ENCODE assay signal across 25 cellular contexts in the genomic region with DNA sequence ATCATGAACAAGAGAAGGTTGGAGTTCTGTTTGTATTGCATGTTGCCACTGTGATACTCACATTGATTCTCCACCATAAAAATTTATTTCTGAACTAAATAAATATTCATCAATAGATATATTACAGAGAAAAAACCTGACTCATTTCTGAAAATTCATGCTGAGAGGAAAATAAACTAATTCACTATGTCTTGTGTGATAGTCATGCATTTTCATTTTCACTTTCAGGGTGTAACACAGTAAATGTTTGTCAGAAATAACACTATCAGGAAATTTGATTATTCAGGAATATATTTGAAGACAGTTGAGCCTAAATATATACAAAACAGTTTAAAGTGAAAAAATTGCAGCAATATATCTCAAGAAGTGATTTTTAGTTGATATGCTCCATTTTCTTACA.
DNase-seq lines count a peak whose midpoint lies in the region; ATAC-seq and TF ChIP-seq lines count a peak whose summit lies in the region.
"Had no signal": no experiment of that assay in that cellular context is flagged by ENCODE, and none has a peak within 500 bp of the region (broad histone marks: within the 10 kb centered on the region; RNA-seq: fewer than 3 reads in every experiment).

No MANE protein-coding gene starts in this region.

- no peak overlapping the region for H3K4me3 Mint-ChIP-seq in glutamatergic neuron (ENCODE audit: unreplicated experiment)
- H3K4me3 Mint-ChIP-seq: activated CD4-positive, alpha-beta memory T cell treated with anti-CD3 and anti-CD28 coated beads, Interleukin-2, amount 10 ng/mL, durations not matched to agents 7 days and 5 days; HFFc6; IgD-negative memory B cell; nephron progenitor cell; stimulated activated effector memory CD8-positive, alpha-beta T cell treated with anti-CD3 and anti-CD28 coated beads, Interleukin-12 subunit alpha, Interleukin-12 subunit beta, amount 100 ng/mL, for 72 hours had no signal

- no peaks in the 10 kb centered on the region for H3K9me3 Mint-ChIP-seq in glutamatergic neuron (ENCODE audit: unreplicated experiment)
- H3K9me3 Mint-ChIP-seq: nephron progenitor cell had no signal

- no peak for DNase-seq in glutamatergic neuron
- no peak for DNase-seq in GF-D8 (lab: John Stamatoyannopoulos, UW)
- DNase-seq in activated T-cell treated with anti-CD3 and anti-CD28 coated beads for 4 hours, result no peak
- DNase-seq in left ventricle myocardium superior, result no peak
- DNase-seq: activated CD4-positive, alpha-beta memory T cell treated with anti-CD3 and anti-CD28 coated beads, Interleukin-2, amount 10 ng/mL, durations not matched to agents 7 days and 5 days; activated CD4-positive, CD25-positive, alpha-beta regulatory T cell treated with anti-CD3 and anti-CD28 coated beads, Interleukin-2, amount 50 U/mL, for 72 hours; Caco-2; DND-41; dorsolateral prefrontal cortex; GM23248; HFFc6; NCI-H1417; NCI-H510A; nephron progenitor cell; ovary; retina; small intestine; stimulated activated CD4-positive, alpha-beta T cell treated with anti-CD3 and anti-CD28 coated beads, Interleukin-2, amount 100 ng/mL, for 48 hours; T-helper 1 cell; uterus had no signal

- peaks cover 7% of the 10 kb centered on the region for H3K4me1 Mint-ChIP-seq in glutamatergic neuron (ENCODE audit: low read depth, unreplicated experiment)
- H3K4me1 Mint-ChIP-seq: activated CD4-positive, alpha-beta memory T cell treated with anti-CD3 and anti-CD28 coated beads, Interleukin-2, amount 10 ng/mL, durations not matched to agents 7 days and 5 days; IgD-negative memory B cell; nephron progenitor cell; stimulated activated effector memory CD8-positive, alpha-beta T cell treated with anti-CD3 and anti-CD28 coated beads, Interleukin-12 subunit alpha, Interleukin-12 subunit beta, amount 100 ng/mL, for 72 hours had no signal

- intact Hi-C loops in left ventricle myocardium superior (cut with micrococcal nuclease), result no loop called here

- peak overlapping the region; percentile 13 for H3K27ac Mint-ChIP-seq in glutamatergic neuron (ENCODE audit: unreplicated experiment)
- H3K27ac Mint-ChIP-seq: activated CD4-positive, alpha-beta memory T cell treated with anti-CD3 and anti-CD28 coated beads, Interleukin-2, amount 10 ng/mL, durations not matched to agents 7 days and 5 days; HFFc6; IgD-negative memory B cell; nephron progenitor cell; stimulated activated effector memory CD8-positive, alpha-beta T cell treated with anti-CD3 and anti-CD28 coated beads, Interleukin-12 subunit alpha, Interleukin-12 subunit beta, amount 100 ng/mL, for 72 hours had no signal

- no peak for TF ChIP-seq CTCF in glutamatergic neuron (IDR thresholded peaks at IDR 0.05; ENCODE audit: partially characterized antibody, unreplicated experiment)

- H3K27me3 Mint-ChIP-seq in glutamatergic neuron (ENCODE audit: unreplicated experiment), result no peaks in the 10 kb centered on the region
- H3K27me3 Mint-ChIP-seq: activated CD4-positive, alpha-beta memory T cell treated with anti-CD3 and anti-CD28 coated beads, Interleukin-2, amount 10 ng/mL, durations not matched to agents 7 days and 5 days; IgD-negative memory B cell had no signal

- no peaks in the 10 kb centered on the region for H3K36me3 Mint-ChIP-seq in glutamatergic neuron (ENCODE audit: unreplicated experiment)
- H3K36me3 Mint-ChIP-seq: IgD-negative memory B cell; stimulated activated effector memory CD8-positive, alpha-beta T cell treated with anti-CD3 and anti-CD28 coated beads, Interleukin-12 subunit alpha, Interleukin-12 subunit beta, amount 100 ng/mL, for 72 hours had no signal

- peak; percentile 71 for ATAC-seq in GM18867 (IDR thresholded peaks at IDR 0.05; ENCODE audit: unreplicated experiment)
- ATAC-seq in GM21786 (IDR thresholded peaks at IDR 0.05; ENCODE audit: unreplicated experiment), result peak; percentile 61
- ATAC-seq in HG03565 (IDR thresholded peaks at IDR 0.05; ENCODE audit: unreplicated experiment), result peak; percentile 55
- no peak for ATAC-seq in left ventricle myocardium superior
- ATAC-seq: stimulated activated effector memory CD8-positive, alpha-beta T cell treated with anti-CD3 and anti-CD28 coated beads, Interleukin-12 subunit alpha, Interleukin-12 subunit beta, amount 100 ng/mL, for 72 hours had no signal
